13 cellular contexts compared by ENCODE assay signal in genomic region chr12:54030889-54031860, GRCh38. TPM values are rescaled to one million over a fixed set of nuclear protein-coding genes. Genes with fewer than 3 reads are reported as not detected.
A peak's percentile ranks its signal among the peaks of the same experiment; 100 is the strongest.
DNase-seq lines count a peak whose midpoint lies in the region; ATAC-seq, FAIRE-seq and TF ChIP-seq lines count a peak whose summit lies in the region.
"Had no signal": no experiment of that assay in that cellular context is flagged by ENCODE, and none has a peak within 500 bp of the region (broad histone marks: within the 10 kb centered on the region; RNA-seq: fewer than 3 reads in every experiment).

No MANE protein-coding gene starts in this region.

- no peak overlapping the region for H3K4me2 ChIP-seq in GM12878 (ENCODE audit: control insufficient read depth, insufficient read depth)

- TF ChIP-seq POLR2A in GM12878 (IDR thresholded peaks at IDR 0.05; ENCODE audit: low read depth, low read length): no peak

- FAIRE-seq in GM12878 (lab: Jason Lieb, UNC): no peak
- FAIRE-seq: HTR-8/SVneo had no signal

- no peak for TF ChIP-seq EP300 in GM12878 (IDR thresholded peaks at IDR 0.05; ENCODE audit: borderline replicate concordance in 1 of 2, control insufficient read depth in 1 of 2, low read depth in 2 of 2, low read length in 2 of 2)

- 22% methylated on average over 60 of the region's 62 CpGs for WGBS in GM12878 (ENCODE audit: insufficient coverage, insufficient replicate concordance, low lambda C conversion rate, missing lambda C conversion rate)

- H3K4me1 Mint-ChIP-seq in activated CD4-positive, alpha-beta memory T cell treated with anti-CD3 and anti-CD28 coated beads, Interleukin-2, amount 10 ng/mL, durations not matched to agents 7 days and 5 days: peaks cover 32% of the 10 kb centered on the region

- intact Hi-C loops in GM12878 (cut with micrococcal nuclease; ENCODE audit: unreplicated experiment): no loop called here
- intact Hi-C loops in sciatic nerve (cut with DNase I): loop anchor here (5.0 kb wide), 1 partner anchor 96 kb away; no protein-coding TSS in a partner anchor

- TF ChIP-seq RAD21 in GM12878 (IDR thresholded peaks at IDR 0.05; ENCODE audit: insufficient read depth, low read depth, low read length): no peak

- no peak overlapping the region for H3K4me3 Mint-ChIP-seq in activated CD4-positive, alpha-beta memory T cell treated with anti-CD3 and anti-CD28 coated beads, Interleukin-2, amount 10 ng/mL, durations not matched to agents 7 days and 5 days
- H3K4me3 Mint-ChIP-seq: dendritic cell treated with granulocyte-macrophage colony-stimulating factor and Interleukin-4, amounts not matched to agents 40 ng/mL and 50 ng/mL, for 4 days had no signal

- no peak for TF ChIP-seq CTCF in GM12878 (IDR thresholded peaks at IDR 0.05 in 2 of 3, conservative IDR thresholded peaks at IDR 0.05 in 1 of 3; ENCODE audit: control insufficient read depth in 2 of 3, extremely low read depth in 1 of 3, insufficient read depth in 1 of 3, low read depth in 3 of 3, low read length in 3 of 3)

- SMC1A ChIA-PET in GM12878 (lab: Charles Lee; ENCODE audit: uncharacterized antibody, unreplicated experiment): interaction anchor here (0.9 to 5.5 kb wide), 19 partner anchors 9 to 175 kb away, joined by 3 to 126 read pairs (median 7); partner anchors contain the start of genes HOXC4 and SMUG1

- ATAC-seq in GM12878: no peak
- peak; percentile 33 for ATAC-seq in sciatic nerve

- H2AFZ ChIP-seq in GM12878 (ENCODE audit: control insufficient read depth, low read depth, low read length): no peak overlapping the region

- no peaks in the 10 kb centered on the region for H3K36me3 Mint-ChIP-seq in activated CD4-positive, alpha-beta memory T cell treated with anti-CD3 and anti-CD28 coated beads, Interleukin-2, amount 10 ng/mL, durations not matched to agents 7 days and 5 days (ENCODE audit: low read depth)

- no peak overlapping the region for H3K9ac ChIP-seq in GM12878 (ENCODE audit: control insufficient read depth, insufficient read depth, low read length)

- peaks cover 12% of the 10 kb centered on the region for H3K4me1 ChIP-seq in GM12878 (ENCODE audit: control insufficient read depth, insufficient read depth, low read length)

- DNase-seq in H7: peak; percentile 79
- no peak for DNase-seq in GM12878 (ENCODE audit: low read depth, low spot score)
- DNase-seq in iPS-NIHi7 (ENCODE audit: extremely low spot score): peak; percentile 40
- DNase-seq in sciatic nerve (ENCODE audit: low spot score): peak; percentile 56
- DNase-seq in NCI-H1930 (lab: John Stamatoyannopoulos, UW): no peak
- DNase-seq in NCI-H69 (lab: John Stamatoyannopoulos, UW): no peak
- no peak for DNase-seq in activated CD4-positive, alpha-beta memory T cell treated with anti-CD3 and anti-CD28 coated beads, Interleukin-2, amount 10 ng/mL, durations not matched to agents 7 days and 5 days
- DNase-seq in HEK293T (ENCODE audit: extremely low spot score): no peak
- DNase-seq: activated CD4-positive, alpha-beta T cell treated with anti-CD3 and anti-CD28 coated beads for 48 hours; head of caudate nucleus; NCI-H1417 had no signal

- H3K4me3 ChIP-seq in H7 (ENCODE audit: insufficient read depth, low read depth, low read length) (no peak overlapping the region), GM12878 (no peak overlapping the region)

- BruUV-seq in GM12878 (replicated peaks; lab: Mats Ljungman, UMichigan): no TSS peak

- no peak overlapping the region for H3K27ac Mint-ChIP-seq in activated CD4-positive, alpha-beta memory T cell treated with anti-CD3 and anti-CD28 coated beads, Interleukin-2, amount 10 ng/mL, durations not matched to agents 7 days and 5 days
- H3K27ac Mint-ChIP-seq: dendritic cell treated with granulocyte-macrophage colony-stimulating factor and Interleukin-4, amounts not matched to agents 40 ng/mL and 50 ng/mL, for 4 days had no signal

- RAD21 ChIA-PET in GM12878 (lab: Charles Lee; ENCODE audit: unreplicated experiment): interaction anchor here (1.0 to 12.6 kb wide), 15 partner anchors 8 to 229 kb away, joined by 3 to 222 read pairs (median 15); partner anchors contain the start of genes HOXC4, HOXC8 and SMUG1

- H3K36me3 ChIP-seq in H7 (replicated peaks; ENCODE audit: control insufficient read depth, insufficient read depth, low read length) (no peaks in the 10 kb centered on the region), GM12878 (ENCODE audit: control insufficient read depth in 2 of 2, insufficient read depth in 2 of 2, low read length in 1 of 2) (no peaks in the 10 kb centered on the region)

- H3K9me3 Mint-ChIP-seq in activated CD4-positive, alpha-beta memory T cell treated with anti-CD3 and anti-CD28 coated beads, Interleukin-2, amount 10 ng/mL, durations not matched to agents 7 days and 5 days: no peaks in the 10 kb centered on the region

- H4K20me1 ChIP-seq in GM12878 (ENCODE audit: control insufficient read depth, insufficient read depth): no peaks in the 10 kb centered on the region

- POLR2A ChIA-PET in GM12878 (lab: Charles Lee): interaction anchor here (2.1 kb wide), 1 partner anchor 14 kb away, joined by 12 read pairs; no protein-coding TSS in a partner anchor
- POLR2A ChIA-PET in activated CD4-positive, alpha-beta memory T cell treated with anti-CD3 and anti-CD28 coated beads, Interleukin-2, amount 10 ng/mL, durations not matched to agents 7 days and 5 days (lab: Charles Lee): no interaction called here
- POLR2A ChIA-PET in HEK293T (lab: Yijun Ruan, JAX): interaction anchor here (0.9 to 1.4 kb wide), 2 partner anchors 23 to 24 kb away, joined by 3 to 5 read pairs; partner anchors contain the start of gene HOXC4

- H3K9me3 ChIP-seq in GM12878 (replicated peaks; ENCODE audit: control insufficient read depth, insufficient read depth, low read length): no peaks in the 10 kb centered on the region

- H3K79me2 ChIP-seq in GM12878 (ENCODE audit: control insufficient read depth, insufficient read depth, low read length): no peaks in the 10 kb centered on the region

- no peak overlapping the region for H3K27ac ChIP-seq in GM12878 (ENCODE audit: control insufficient read depth, insufficient read depth)

- CTCF ChIA-PET in GM12878 (lab: Yijun Ruan, JAX): interaction anchor here (1.1 to 13.4 kb wide), 21 partner anchors 7 to 357 kb away, joined by 3 to 343 read pairs (median 16); partner anchors contain the start of genes HOXC10, HOXC4, HOXC8 and HOXC9
- CTCF ChIA-PET in activated CD4-positive, alpha-beta memory T cell treated with anti-CD3 and anti-CD28 coated beads, Interleukin-2, amount 10 ng/mL, durations not matched to agents 7 days and 5 days (lab: Charles Lee): interaction anchor here (0.9 to 3.9 kb wide), 14 partner anchors 8 to 183 kb away, joined by 3 to 107 read pairs (median 7); partner anchors contain the start of genes HOXC10 and SMUG1
- CTCF ChIA-PET in HEK293T (lab: Yijun Ruan, JAX): interaction anchor here (0.6 to 2.7 kb wide), 16 partner anchors 8 to 171 kb away, joined by 3 to 26 read pairs (median 5); partner anchors contain the start of genes HOXC10 and HOXC9

- peaks cover 85% of the 10 kb centered on the region for H3K27me3 Mint-ChIP-seq in activated CD4-positive, alpha-beta memory T cell treated with anti-CD3 and anti-CD28 coated beads, Interleukin-2, amount 10 ng/mL, durations not matched to agents 7 days and 5 days

- in situ Hi-C loops in GM12878 (cut with MboI): no loop called here

- H3K27me3 ChIP-seq in H7 (ENCODE audit: control insufficient read depth, insufficient read depth, low read length) (peaks cover 99% of the 10 kb centered on the region), GM12878 (replicated peaks in 1 of 2; ENCODE audit: control insufficient read depth in 2 of 2, insufficient read depth in 2 of 2, low read length in 1 of 2) (peaks cover 3 to 36% of the 10 kb centered on the region in 2 experiments)

RNA-seq across cellular contexts. Expression of gene HOXC5, which starts 1.7 kb away (rescaled TPM):
- total RNA-seq in H7 (2014; rRNA removed; shearing (Covaris generic)): not detected in 2 replicates
- not detected in 2 replicates for total RNA-seq in GM12878 (2013; cell fraction: nucleolus; rRNA removed)
- total RNA-seq in GM12878 (2014; rRNA removed) (not detected in 2 replicates), GM12878 (2014; rRNA removed; fragmentation: Illumina TruSeq; extraction: Trizol) (not detected in 2 replicates), GM12878 (2021) (not detected in 2 replicates), sciatic nerve (5.6 TPM)
- not detected for polyA plus RNA-seq in GM12878 (2011; ENCODE audit: low read depth)
- polyA plus RNA-seq in GM12878 (2011; rRNA removed) (0.11 TPM in 1 of 2 replicates, not detected in the other), GM12878 (2014; fragmentation: Illumina TruSeq; extraction: Trizol) (not detected in 2 replicates), GM12878 (2014; fragmentation: Nextera tagmentation; extraction: Ambion mirVana) (not detected), GM12878 (2014; rRNA removed) (not detected in 2 replicates), GM12878 (2016; fragmentation: Nextera tagmentation; extraction: Ambion mirVana) (not detected)
- 0.25 and 0.28 TPM in 2 replicates for polyA plus RNA-seq in GM12878 (2011; cell fraction: cytosol; rRNA removed)
- 0.09 and 0.12 TPM in 2 replicates for polyA plus RNA-seq in GM12878 (2011; cell fraction: nucleus; rRNA removed)
- not detected in 2 replicates for polyA plus RNA-seq in GM12878 (2012)
- not detected in 2 replicates for polyA minus RNA-seq in GM12878 (2011; rRNA and poly(A)+ RNA removed)
- not detected in 2 replicates for polyA minus RNA-seq in GM12878 (2011; cell fraction: cytosol; rRNA and poly(A)+ RNA removed)
- not detected in 2 replicates for polyA minus RNA-seq in GM12878 (2011; cell fraction: nucleus; rRNA and poly(A)+ RNA removed)
- not detected for total RNA-seq in activated CD4-positive, alpha-beta memory T cell treated with anti-CD3 and anti-CD28 coated beads, Interleukin-2, amount 10 ng/mL, durations not matched to agents 7 days and 5 days

RNA-seq across cellular contexts. Expression of gene HOXC6, which starts 2.9 kb away (rescaled TPM):
- total RNA-seq in H7 (2014; rRNA removed; shearing (Covaris generic)): not detected in 2 replicates
- total RNA-seq in GM12878 (2013; cell fraction: nucleolus; rRNA removed): 0.35 TPM in 1 of 2 replicates, not detected in the other
- total RNA-seq in GM12878 (2014; rRNA removed): not detected in 2 replicates
- total RNA-seq in GM12878 (2014; rRNA removed; fragmentation: Illumina TruSeq; extraction: Trizol): 0.09 TPM in 1 of 2 replicates, not detected in the other
- total RNA-seq in GM12878 (2021): 0.27 and 0.38 TPM in 2 replicates
- polyA plus RNA-seq in GM12878 (2011; ENCODE audit: low read depth): not detected
- polyA plus RNA-seq in GM12878 (2011; rRNA removed): 0.42 and 0.52 TPM in 2 replicates
- 0.60 and 0.65 TPM in 2 replicates for polyA plus RNA-seq in GM12878 (2011; cell fraction: cytosol; rRNA removed)
- polyA plus RNA-seq in GM12878 (2011; cell fraction: nucleus; rRNA removed): 0.57 and 0.76 TPM in 2 replicates
- polyA plus RNA-seq in GM12878 (2012): 0.34 and 0.39 TPM in 2 replicates
- 0.06 TPM in 1 of 2 replicates, not detected in the other for polyA plus RNA-seq in GM12878 (2014; fragmentation: Illumina TruSeq; extraction: Trizol)
- polyA plus RNA-seq in GM12878 (2014; fragmentation: Nextera tagmentation; extraction: Ambion mirVana): under 1 TPM in 1 of 2 experiments, not detected in 1; 0.02 TPM
- 0.55 TPM in 1 of 2 replicates, not detected in the other for polyA plus RNA-seq in GM12878 (2014; rRNA removed)
- polyA plus RNA-seq in GM12878 (2016; fragmentation: Nextera tagmentation; extraction: Ambion mirVana): under 1 TPM in 1 of 2 experiments, not detected in 1; 0.54 TPM
- polyA minus RNA-seq in GM12878 (2011; rRNA and poly(A)+ RNA removed): 0.31 and 0.73 TPM in 2 replicates
- polyA minus RNA-seq in GM12878 (2011; cell fraction: cytosol; rRNA and poly(A)+ RNA removed): 0.52 TPM in 1 of 2 replicates, not detected in the other
- 0.36 and 0.48 TPM in 2 replicates for polyA minus RNA-seq in GM12878 (2011; cell fraction: nucleus; rRNA and poly(A)+ RNA removed)
- 35.3 TPM for total RNA-seq in sciatic nerve
- not detected for total RNA-seq in activated CD4-positive, alpha-beta memory T cell treated with anti-CD3 and anti-CD28 coated beads, Interleukin-2, amount 10 ng/mL, durations not matched to agents 7 days and 5 days

RNA-seq across cellular contexts. Expression of gene HOXC8, which starts 22.4 kb away (rescaled TPM):
- total RNA-seq in H7 (2014; rRNA removed; shearing (Covaris generic)): not detected in 2 replicates
- total RNA-seq in GM12878 (2013; cell fraction: nucleolus; rRNA removed): not detected in 2 replicates
- total RNA-seq in GM12878 (2014; rRNA removed): not detected in 2 replicates
- total RNA-seq in GM12878 (2014; rRNA removed; fragmentation: Illumina TruSeq; extraction: Trizol): not detected in 2 replicates
- total RNA-seq in GM12878 (2021): not detected in 2 replicates
- not detected for polyA plus RNA-seq in GM12878 (2011; ENCODE audit: low read depth)
- not detected in 2 replicates for polyA plus RNA-seq in GM12878 (2011; rRNA removed)
- polyA plus RNA-seq in GM12878 (2011; cell fraction: cytosol; rRNA removed): not detected in 2 replicates
- not detected in 2 replicates for polyA plus RNA-seq in GM12878 (2011; cell fraction: nucleus; rRNA removed)
- not detected in 2 replicates for polyA plus RNA-seq in GM12878 (2012)
- polyA plus RNA-seq in GM12878 (2014; fragmentation: Illumina TruSeq; extraction: Trizol): not detected in 2 replicates
- not detected for polyA plus RNA-seq in GM12878 (2014; fragmentation: Nextera tagmentation; extraction: Ambion mirVana)
- polyA plus RNA-seq in GM12878 (2014; rRNA removed): not detected in 2 replicates
- not detected for polyA plus RNA-seq in GM12878 (2016; fragmentation: Nextera tagmentation; extraction: Ambion mirVana)
- polyA minus RNA-seq in GM12878 (2011; rRNA and poly(A)+ RNA removed): 0.10 TPM in 1 of 2 replicates, not detected in the other
- not detected in 2 replicates for polyA minus RNA-seq in GM12878 (2011; cell fraction: cytosol; rRNA and poly(A)+ RNA removed)
- polyA minus RNA-seq in GM12878 (2011; cell fraction: nucleus; rRNA and poly(A)+ RNA removed): not detected in 2 replicates
- total RNA-seq in sciatic nerve: 7.0 TPM
- not detected for total RNA-seq in activated CD4-positive, alpha-beta memory T cell treated with anti-CD3 and anti-CD28 coated beads, Interleukin-2, amount 10 ng/mL, durations not matched to agents 7 days and 5 days

RNA-seq across cellular contexts. Expression of gene HOXC4, which starts 22.5 kb away (rescaled TPM):
- not detected in 2 replicates for total RNA-seq in H7 (2014; rRNA removed; shearing (Covaris generic))
- 1.8 and 3.0 TPM in 2 replicates for total RNA-seq in GM12878 (2013; cell fraction: nucleolus; rRNA removed)
- 4.7 and 5.1 TPM in 2 replicates for total RNA-seq in GM12878 (2014; rRNA removed)
- total RNA-seq in GM12878 (2014; rRNA removed; fragmentation: Illumina TruSeq; extraction: Trizol): 3.6 and 3.8 TPM in 2 replicates
- 11.1 and 11.4 TPM in 2 replicates for total RNA-seq in GM12878 (2021)
- 2.1 TPM for polyA plus RNA-seq in GM12878 (2011; ENCODE audit: low read depth)
- polyA plus RNA-seq in GM12878 (2011; rRNA removed): 4.9 and 5.2 TPM in 2 replicates
- polyA plus RNA-seq in GM12878 (2011; cell fraction: cytosol; rRNA removed): 4.6 and 4.7 TPM in 2 replicates
- 10.1 and 15.5 TPM in 2 replicates for polyA plus RNA-seq in GM12878 (2011; cell fraction: nucleus; rRNA removed)
- polyA plus RNA-seq in GM12878 (2012): 7.9 and 11.9 TPM in 2 replicates
- 5.8 and 6.3 TPM in 2 replicates for polyA plus RNA-seq in GM12878 (2014; fragmentation: Illumina TruSeq; extraction: Trizol)
- polyA plus RNA-seq in GM12878 (2014; fragmentation: Nextera tagmentation; extraction: Ambion mirVana): 1 to 10 TPM; 1.0 to 1.8 TPM
- polyA plus RNA-seq in GM12878 (2014; rRNA removed): 7.7 and 10.3 TPM in 2 replicates
- polyA plus RNA-seq in GM12878 (2016; fragmentation: Nextera tagmentation; extraction: Ambion mirVana): 1 to 10 TPM; 1.1 to 1.5 TPM
- polyA minus RNA-seq in GM12878 (2011; rRNA and poly(A)+ RNA removed): 0.37 and 1.8 TPM in 2 replicates
- polyA minus RNA-seq in GM12878 (2011; cell fraction: cytosol; rRNA and poly(A)+ RNA removed): 0.94 and 1.0 TPM in 2 replicates
- 1.6 and 2.5 TPM in 2 replicates for polyA minus RNA-seq in GM12878 (2011; cell fraction: nucleus; rRNA and poly(A)+ RNA removed)
- total RNA-seq in sciatic nerve: 23.6 TPM
- under 1 TPM; 0.15 to 0.23 TPM for total RNA-seq in activated CD4-positive, alpha-beta memory T cell treated with anti-CD3 and anti-CD28 coated beads, Interleukin-2, amount 10 ng/mL, durations not matched to agents 7 days and 5 days

RNA-seq across cellular contexts. Expression of gene HOXC9, which starts 31.2 kb away (rescaled TPM):
- total RNA-seq in H7 (2014; rRNA removed; shearing (Covaris generic)): not detected in 2 replicates
- 0.69 TPM in 1 of 2 replicates, not detected in the other for total RNA-seq in GM12878 (2013; cell fraction: nucleolus; rRNA removed)
- not detected in 2 replicates for total RNA-seq in GM12878 (2014; rRNA removed)
- not detected in 2 replicates for total RNA-seq in GM12878 (2014; rRNA removed; fragmentation: Illumina TruSeq; extraction: Trizol)
- total RNA-seq in GM12878 (2021): not detected in 2 replicates
- not detected for polyA plus RNA-seq in GM12878 (2011; ENCODE audit: low read depth)
- polyA plus RNA-seq in GM12878 (2011; rRNA removed): not detected in 2 replicates
- polyA plus RNA-seq in GM12878 (2011; cell fraction: cytosol; rRNA removed): not detected in 2 replicates
- polyA plus RNA-seq in GM12878 (2011; cell fraction: nucleus; rRNA removed): 0.09 TPM in 1 of 2 replicates, not detected in the other
- 0.07 TPM in 1 of 2 replicates, not detected in the other for polyA plus RNA-seq in GM12878 (2012)
- not detected in 2 replicates for polyA plus RNA-seq in GM12878 (2014; fragmentation: Illumina TruSeq; extraction: Trizol)
- polyA plus RNA-seq in GM12878 (2014; fragmentation: Nextera tagmentation; extraction: Ambion mirVana): not detected
- polyA plus RNA-seq in GM12878 (2014; rRNA removed): not detected in 2 replicates
- not detected for polyA plus RNA-seq in GM12878 (2016; fragmentation: Nextera tagmentation; extraction: Ambion mirVana)
- polyA minus RNA-seq in GM12878 (2011; rRNA and poly(A)+ RNA removed): not detected in 2 replicates
- not detected in 2 replicates for polyA minus RNA-seq in GM12878 (2011; cell fraction: cytosol; rRNA and poly(A)+ RNA removed)
- polyA minus RNA-seq in GM12878 (2011; cell fraction: nucleus; rRNA and poly(A)+ RNA removed): not detected in 2 replicates
- 10.2 TPM for total RNA-seq in sciatic nerve
- total RNA-seq in activated CD4-positive, alpha-beta memory T cell treated with anti-CD3 and anti-CD28 coated beads, Interleukin-2, amount 10 ng/mL, durations not matched to agents 7 days and 5 days: not detected

Comparison
In these comparisons a context has a peak if more than half of its experiments do, and no peak if none do; other contexts are left out.
1. DNase-seq: peak in H7 (single experiment), iPS-NIHi7 (single experiment) and sciatic nerve (single experiment); none in GM12878 (single experiment), NCI-H1930 (0 of 2), NCI-H69 (single experiment), activated CD4-positive, alpha-beta memory T cell treated with anti-CD3 and anti-CD28 coated beads, Interleukin-2, amount 10 ng/mL, durations not matched to agents 7 days and 5 days (single experiment) and HEK293T (single experiment).
2. RNA of gene HOXC6, which starts 2.9 kb away (total RNA-seq): 35.3 TPM in sciatic nerve (single experiment); not detected in activated CD4-positive, alpha-beta memory T cell treated with anti-CD3 and anti-CD28 coated beads, Interleukin-2, amount 10 ng/mL, durations not matched to agents 7 days and 5 days, 0.09 to 0.38 TPM in GM12878 and not detected in H7; every median in the first group is over 10 times any median in the second.